Comparison of ENCODE assay signal across 27 cellular contexts in genomic region chr7:114903131-114903530, GRCh38.
"Had no signal": no experiment of that assay in that cellular context is flagged by ENCODE, and none has a peak within 500 bp of the region (broad histone marks: within the 10 kb centered on the region; RNA-seq: fewer than 3 reads in every experiment).

No MANE protein-coding gene starts in this region.

- H3K27ac ChIP-seq: brain microvascular endothelial cell, colonic mucosa, gastroesophageal sphincter, heart right ventricle, hepatocyte had no signal

- H3K9me3 Mint-ChIP-seq: activated CD4-positive, alpha-beta memory T cell treated with anti-CD3 and anti-CD28 coated beads for 36 hours; activated T-cell treated with anti-CD3 and anti-CD28 coated beads, Interleukin-2, amount 50 U/mL, for 24 hours had no signal

- H3K9me3 ChIP-seq: colonic mucosa, esophagus squamous epithelium had no signal

- H3K27ac Mint-ChIP-seq: activated CD4-positive, alpha-beta memory T cell treated with anti-CD3 and anti-CD28 coated beads for 36 hours; activated CD4-positive, alpha-beta T cell treated with anti-CD3 and anti-CD28 coated beads for 36 hours; activated CD4-positive, alpha-beta T cell treated with anti-CD3 and anti-CD28 coated beads, Interleukin-2, amount 10 ng/mL, durations not matched to agents 24 days and 14 days; activated CD8-positive, alpha-beta T cell treated with anti-CD3 and anti-CD28 coated beads, Interleukin-2, amount 10 ng/mL, durations not matched to agents 7 days and 5 days; activated naive CD8-positive, alpha-beta T cell; activated T-cell treated with anti-CD3 and anti-CD28 coated beads, Interleukin-2, amount 50 U/mL, for 24 hours; activated T-cell treated with anti-CD3 and anti-CD28 coated beads, Interleukin-2, amount 50 U/mL, for 72 hours had no signal

- H3K4me1 ChIP-seq: colonic mucosa, gastroesophageal sphincter, heart right ventricle had no signal

- H3K27me3 Mint-ChIP-seq: activated CD4-positive, alpha-beta memory T cell treated with anti-CD3 and anti-CD28 coated beads for 36 hours; activated CD4-positive, alpha-beta T cell treated with anti-CD3 and anti-CD28 coated beads for 36 hours; activated CD4-positive, alpha-beta T cell treated with anti-CD3 and anti-CD28 coated beads, Interleukin-2, amount 10 ng/mL, durations not matched to agents 24 days and 14 days; activated naive CD8-positive, alpha-beta T cell; activated T-cell treated with anti-CD3 and anti-CD28 coated beads, Interleukin-2, amount 50 U/mL, for 24 hours had no signal

- ATAC-seq: activated CD4-positive, alpha-beta T cell treated with anti-CD3 and anti-CD28 coated beads for 36 hours; activated CD8-positive, alpha-beta T cell treated with anti-CD3 and anti-CD28 coated beads, Interleukin-2, amount 10 ng/mL, durations not matched to agents 7 days and 5 days; activated T-cell treated with anti-CD3 and anti-CD28 coated beads, Interleukin-2, amount 50 U/mL, for 72 hours; gastroesophageal sphincter; heart right ventricle had no signal

- H3K4me3 ChIP-seq: colonic mucosa, esophagus squamous epithelium, gastroesophageal sphincter, heart right ventricle, hepatocyte had no signal

- H2AFZ ChIP-seq: hepatocyte had no signal

- DNase-seq: activated CD4-positive, alpha-beta memory T cell treated with anti-CD3 and anti-CD28 coated beads for 36 hours; activated CD4-positive, alpha-beta T cell treated with anti-CD3 and anti-CD28 coated beads for 36 hours; activated CD4-positive, alpha-beta T cell treated with anti-CD3 and anti-CD28 coated beads, Interleukin-2, amount 10 ng/mL, durations not matched to agents 24 days and 14 days; activated CD4-positive, CD25-positive, alpha-beta regulatory T cell; activated CD4-positive, CD25-positive, alpha-beta regulatory T cell treated with anti-CD3 and anti-CD28 coated beads, Interleukin-2, amount 50 U/mL, for 72 hours; activated CD8-positive, alpha-beta memory T cell treated with anti-CD3 and anti-CD28 coated beads, Interleukin-2, amount 50 U/mL, for 48 hours; activated CD8-positive, alpha-beta T cell treated with anti-CD3 and anti-CD28 coated beads, Interleukin-2, amount 10 ng/mL, durations not matched to agents 7 days and 5 days; activated gamma-delta T cell; activated naive CD4-positive, alpha-beta T cell; activated naive CD4-positive, alpha-beta T cell treated with anti-CD3 and anti-CD28 coated beads, Interleukin-2, amount 50 U/mL, for 16 hours; activated T-cell treated with anti-CD3 and anti-CD28 coated beads for 4 hours; activated T-cell treated with anti-CD3 and anti-CD28 coated beads, Interleukin-2, amount 50 U/mL, for 24 hours; activated T-cell treated with anti-CD3 and anti-CD28 coated beads, Interleukin-2, amount 50 U/mL, for 72 hours; amniotic stem cell; anterior cingulate cortex; brain microvascular endothelial cell; caudate nucleus; colonic mucosa; effector CD8-positive, alpha-beta T cell; erythroblast; esophagus squamous epithelium; foreskin melanocyte; heart right ventricle; T-helper 2 cell had no signal

- H3K79me2 ChIP-seq: hepatocyte had no signal

- H3K4me2 ChIP-seq: hepatocyte had no signal

- H3K36me3 Mint-ChIP-seq: activated CD4-positive, alpha-beta memory T cell treated with anti-CD3 and anti-CD28 coated beads for 36 hours; activated naive CD8-positive, alpha-beta T cell had no signal

- H3K4me1 Mint-ChIP-seq: activated CD4-positive, alpha-beta T cell treated with anti-CD3 and anti-CD28 coated beads for 36 hours had no signal

- H3K36me3 ChIP-seq: brain microvascular endothelial cell, colonic mucosa, esophagus squamous epithelium, gastroesophageal sphincter, heart right ventricle had no signal

- H3K27me3 ChIP-seq: brain microvascular endothelial cell, colonic mucosa, esophagus squamous epithelium, gastroesophageal sphincter, heart right ventricle, hepatocyte had no signal

- H3K4me3 Mint-ChIP-seq: activated CD4-positive, alpha-beta memory T cell treated with anti-CD3 and anti-CD28 coated beads for 36 hours; activated CD4-positive, alpha-beta T cell treated with anti-CD3 and anti-CD28 coated beads for 36 hours; activated CD4-positive, alpha-beta T cell treated with anti-CD3 and anti-CD28 coated beads, Interleukin-2, amount 10 ng/mL, durations not matched to agents 24 days and 14 days; activated CD8-positive, alpha-beta T cell treated with anti-CD3 and anti-CD28 coated beads, Interleukin-2, amount 10 ng/mL, durations not matched to agents 7 days and 5 days; activated naive CD8-positive, alpha-beta T cell; activated T-cell treated with anti-CD3 and anti-CD28 coated beads, Interleukin-2, amount 50 U/mL, for 24 hours; activated T-cell treated with anti-CD3 and anti-CD28 coated beads, Interleukin-2, amount 50 U/mL, for 72 hours had no signal
